ENCODE assay signal across 19 cellular contexts in genomic region chr22:47045691-47046410, GRCh38.
"Had no signal": no experiment of that assay in that cellular context is flagged by ENCODE, and none has a peak within 500 bp of the region (broad histone marks: within the 10 kb centered on the region; RNA-seq: fewer than 3 reads in every experiment).

No MANE protein-coding gene starts in this region.

- H3K36me3 ChIP-seq: ascending aorta, gastroesophageal sphincter, thoracic aorta had no signal

- H3K27ac Mint-ChIP-seq: activated B cell treated with CpG ODN at 0.5 μM for 24 hours; activated CD8-positive, alpha-beta T cell treated with anti-CD3 and anti-CD28 coated beads for 36 hours; activated naive CD4-positive, alpha-beta T cell treated with anti-CD3 and anti-CD28 coated beads for 36 hours; activated naive CD8-positive, alpha-beta T cell treated with anti-CD3 and anti-CD28 coated beads, Interleukin-2, amount 50 U/mL, for 24 hours; mesothelial cell of epicardium; stimulated activated effector memory CD8-positive, alpha-beta T cell treated with anti-CD3 and anti-CD28 coated beads, Interleukin-12 subunit alpha, Interleukin-12 subunit beta, amount 100 ng/mL, for 72 hours; T-helper 2 cell treated with Interferon-gamma antibody and Interleukin-4, amounts not matched to agents 5 μg/mL and 100 μg/mL, for 36 hours had no signal

- H3K27me3 Mint-ChIP-seq: activated B cell treated with CpG ODN at 0.5 μM for 24 hours; activated CD8-positive, alpha-beta T cell treated with anti-CD3 and anti-CD28 coated beads for 36 hours; activated naive CD8-positive, alpha-beta T cell treated with anti-CD3 and anti-CD28 coated beads, Interleukin-2, amount 50 U/mL, for 24 hours; progenitor cell of endocrine pancreas had no signal

- H3K4me3 ChIP-seq: ascending aorta, gastroesophageal sphincter, lung, thoracic aorta had no signal

- H3K36me3 Mint-ChIP-seq: immature natural killer cell; stimulated activated effector memory CD8-positive, alpha-beta T cell treated with anti-CD3 and anti-CD28 coated beads, Interleukin-12 subunit alpha, Interleukin-12 subunit beta, amount 100 ng/mL, for 72 hours had no signal

- ATAC-seq: activated CD8-positive, alpha-beta T cell treated with anti-CD3 and anti-CD28 coated beads for 36 hours; activated naive CD8-positive, alpha-beta T cell treated with anti-CD3 and anti-CD28 coated beads, Interleukin-2, amount 50 U/mL, for 24 hours; gastroesophageal sphincter; stimulated activated effector memory CD8-positive, alpha-beta T cell treated with anti-CD3 and anti-CD28 coated beads, Interleukin-12 subunit alpha, Interleukin-12 subunit beta, amount 100 ng/mL, for 72 hours had no signal

- H3K9me3 ChIP-seq: ascending aorta, gastroesophageal sphincter, thoracic aorta had no signal

- H3K4me3 Mint-ChIP-seq: activated B cell treated with CpG ODN at 0.5 μM for 24 hours; activated CD8-positive, alpha-beta T cell treated with anti-CD3 and anti-CD28 coated beads for 36 hours; activated naive CD4-positive, alpha-beta T cell treated with anti-CD3 and anti-CD28 coated beads for 36 hours; activated naive CD8-positive, alpha-beta T cell treated with anti-CD3 and anti-CD28 coated beads, Interleukin-2, amount 50 U/mL, for 24 hours; mesothelial cell of epicardium; nephron progenitor cell; stimulated activated effector memory CD8-positive, alpha-beta T cell treated with anti-CD3 and anti-CD28 coated beads, Interleukin-12 subunit alpha, Interleukin-12 subunit beta, amount 100 ng/mL, for 72 hours; T-helper 2 cell treated with Interferon-gamma antibody and Interleukin-4, amounts not matched to agents 5 μg/mL and 100 μg/mL, for 36 hours had no signal

- H3K4me1 ChIP-seq: ascending aorta had no signal

- H3K27ac ChIP-seq: ascending aorta, gastroesophageal sphincter, thoracic aorta had no signal

- DNase-seq: activated B cell treated with CpG ODN at 0.5 μM for 24 hours; activated CD4-positive, alpha-beta T cell treated with anti-CD3 and anti-CD28 coated beads for 48 hours; activated CD8-positive, alpha-beta T cell treated with anti-CD3 and anti-CD28 coated beads for 36 hours; activated naive CD4-positive, alpha-beta T cell treated with anti-CD3 and anti-CD28 coated beads for 36 hours; activated naive CD8-positive, alpha-beta T cell treated with anti-CD3 and anti-CD28 coated beads, Interleukin-2, amount 50 U/mL, for 24 hours; activated T-cell treated with anti-CD3 and anti-CD28 coated beads, Interleukin-2, amount 50 U/mL, for 1 hour; effector CD4-positive, alpha-beta T cell; immature natural killer cell; nephron progenitor cell; occipital lobe; stimulated activated CD4-positive, alpha-beta T cell treated with anti-CD3 and anti-CD28 coated beads, Interleukin-4, amount 100 ng/mL, for 24 hours had no signal

- H3K27me3 ChIP-seq: ascending aorta, gastroesophageal sphincter had no signal

- H3K9me3 Mint-ChIP-seq: activated B cell treated with CpG ODN at 0.5 μM for 24 hours; activated CD8-positive, alpha-beta T cell treated with anti-CD3 and anti-CD28 coated beads for 36 hours; activated naive CD4-positive, alpha-beta T cell treated with anti-CD3 and anti-CD28 coated beads for 36 hours; activated naive CD8-positive, alpha-beta T cell treated with anti-CD3 and anti-CD28 coated beads, Interleukin-2, amount 50 U/mL, for 24 hours; immature natural killer cell; mesothelial cell of epicardium; nephron progenitor cell; stimulated activated effector memory CD8-positive, alpha-beta T cell treated with anti-CD3 and anti-CD28 coated beads, Interleukin-12 subunit alpha, Interleukin-12 subunit beta, amount 100 ng/mL, for 72 hours; T-helper 2 cell treated with Interferon-gamma antibody and Interleukin-4, amounts not matched to agents 5 μg/mL and 100 μg/mL, for 36 hours had no signal
